Comparison of ENCODE assay signal across 1 cellular context in genomic region chr5:94288937-94289336, GRCh38.
TF ChIP-seq lines count a peak whose summit lies in the region.

No MANE protein-coding gene starts in this region.

TF ChIP-seq in HepG2, 621 proteins besides CTCF, POLR2A, EP300 and RAD21 (continued from another document):
- TF ChIP-seq, protein P1, sequence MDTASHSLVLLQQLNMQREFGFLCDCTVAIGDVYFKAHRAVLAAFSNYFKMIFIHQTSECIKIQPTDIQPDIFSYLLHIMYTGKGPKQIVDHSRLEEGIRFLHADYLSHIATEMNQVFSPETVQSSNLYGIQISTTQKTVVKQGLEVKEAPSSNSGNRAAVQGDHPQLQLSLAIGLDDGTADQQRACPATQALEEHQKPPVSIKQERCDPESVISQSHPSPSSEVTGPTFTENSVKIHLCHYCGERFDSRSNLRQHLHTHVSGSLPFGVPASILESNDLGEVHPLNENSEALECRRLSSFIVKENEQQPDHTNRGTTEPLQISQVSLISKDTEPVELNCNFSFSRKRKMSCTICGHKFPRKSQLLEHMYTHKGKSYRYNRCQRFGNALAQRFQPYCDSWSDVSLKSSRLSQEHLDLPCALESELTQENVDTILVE (CRISPR knock-in tag; IDR thresholded peaks at IDR 0.05) = no peak
- TF ChIP-seq SMAD3 (CRISPR knock-in tag; IDR thresholded peaks at IDR 0.05) = no peak
- no peak for TF ChIP-seq RNF219 (CRISPR knock-in tag; IDR thresholded peaks at IDR 0.05)
- no peak for TF ChIP-seq ZHX2 (IDR thresholded peaks at IDR 0.05; ENCODE audit: low read depth)
- TF ChIP-seq ZHX2 (CRISPR knock-in tag; IDR thresholded peaks at IDR 0.05; ENCODE audit: borderline replicate concordance) = no peak
